Comparison of ENCODE assay signal across 23 cellular contexts in genomic region chr10:31606841-31607240, GRCh38.
"Had no signal": no experiment of that assay in that cellular context is flagged by ENCODE, and none has a peak within 500 bp of the region (broad histone marks: within the 10 kb centered on the region; RNA-seq: fewer than 3 reads in every experiment).

No MANE protein-coding gene starts in this region.

- H3K36me3 ChIP-seq: ovary, spleen, tibial artery had no signal

- H3K9me3 ChIP-seq: ovary, psoas muscle, spleen, testis, tibial artery had no signal

- DNase-seq: cerebellar nuclear complex; cortex of kidney; effector memory CD8-positive, alpha-beta T cell; erythroblast; foreskin melanocyte; kidney; mesendoderm; natural killer cell; occipital lobe; ovary; posterior cingulate gyrus; psoas muscle; right cardiac atrium; spleen; stimulated activated CD4-positive, alpha-beta T cell treated with anti-CD3 and anti-CD28 coated beads, Interleukin-4, amount 100 ng/mL, for 4 hours; stimulated activated naive CD8-positive, alpha-beta T cell treated with anti-CD3 and anti-CD28 coated beads, Interleukin-15, Interleukin-2, amounts not matched to agents 100 U/mL and 50 U/mL, for 24 hours; substantia nigra; testis; tibial artery had no signal

- H3K4me3 Mint-ChIP-seq: effector memory CD8-positive, alpha-beta T cell; natural killer cell; stimulated activated memory B cell treated with anti-CD40 and anti-IgM and Interleukin-4, amounts not matched to agents 10 μg/mL and 1 μg/mL and 100 μg/mL, for 72 hours; type B pancreatic cell had no signal

- H3K36me3 Mint-ChIP-seq: natural killer cell; stimulated activated memory B cell treated with anti-CD40 and anti-IgM and Interleukin-4, amounts not matched to agents 10 μg/mL and 1 μg/mL and 100 μg/mL, for 72 hours; type B pancreatic cell had no signal

- H3K4me3 ChIP-seq: ovary, psoas muscle, skin epidermis, spleen, testis, tibial artery had no signal

- H3K9me3 Mint-ChIP-seq: effector memory CD8-positive, alpha-beta T cell; natural killer cell; stimulated activated memory B cell treated with anti-CD40 and anti-IgM and Interleukin-4, amounts not matched to agents 10 μg/mL and 1 μg/mL and 100 μg/mL, for 72 hours; type B pancreatic cell had no signal

- H3K27me3 ChIP-seq: ovary, testis, tibial artery had no signal

- H3K27ac Mint-ChIP-seq: effector memory CD8-positive, alpha-beta T cell; natural killer cell; stimulated activated memory B cell treated with anti-CD40 and anti-IgM and Interleukin-4, amounts not matched to agents 10 μg/mL and 1 μg/mL and 100 μg/mL, for 72 hours; type B pancreatic cell had no signal

- H3K27ac ChIP-seq: ovary, psoas muscle, skin epidermis, spleen, testis, tibial artery had no signal

- ATAC-seq: effector memory CD8-positive, alpha-beta T cell; left lobe of liver; natural killer cell; psoas muscle; right cardiac atrium; stimulated activated memory B cell treated with anti-CD40 and anti-IgM and Interleukin-4, amounts not matched to agents 10 μg/mL and 1 μg/mL and 100 μg/mL, for 72 hours; stimulated activated naive CD8-positive, alpha-beta T cell treated with anti-CD3 and anti-CD28 coated beads, Interleukin-15, Interleukin-2, amounts not matched to agents 100 U/mL and 50 U/mL, for 24 hours had no signal
